In the genomic region with DNA sequence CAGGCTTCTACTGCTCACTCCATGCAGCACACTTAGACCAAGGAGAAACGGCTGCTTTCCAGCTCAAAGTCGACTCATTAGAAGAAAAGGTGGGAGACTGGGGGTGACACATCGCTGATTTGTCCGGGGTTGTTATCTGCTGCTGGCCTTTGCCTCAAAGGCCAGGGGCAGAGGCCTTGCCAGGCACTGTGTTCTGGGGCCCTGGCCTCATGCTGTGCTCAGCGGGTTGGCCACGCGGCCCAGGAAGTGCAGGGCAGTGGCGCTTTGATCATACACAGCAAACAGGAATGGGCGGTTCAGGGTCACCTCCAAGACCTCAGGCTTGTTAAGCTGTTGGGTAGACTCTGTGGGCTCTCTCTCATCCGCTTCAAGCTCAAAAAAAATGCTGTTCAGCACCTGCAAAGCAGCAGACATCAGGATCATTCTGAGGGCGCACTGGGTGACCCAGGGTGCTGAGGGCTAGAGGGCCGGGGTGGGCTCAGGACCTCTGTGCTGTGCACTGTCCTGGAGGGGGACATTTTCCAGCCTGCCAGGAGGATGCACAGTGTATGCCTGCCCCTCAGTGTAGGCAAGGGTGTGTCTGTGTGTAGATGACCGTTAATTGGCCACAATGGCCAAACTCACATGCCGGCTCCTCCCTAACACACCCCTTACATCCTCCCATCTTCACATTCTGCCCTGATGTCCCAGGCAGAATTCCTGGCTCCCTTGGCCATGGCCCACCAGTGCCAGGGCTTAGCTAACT, we compare ENCODE assay signal across 26 cellular contexts. TPM values are rescaled to one million over a fixed set of nuclear protein-coding genes. Genes with fewer than 3 reads are reported as not detected.
A peak's percentile ranks its signal among the peaks of the same experiment; 100 is the strongest.
DNase-seq lines count a peak whose midpoint lies in the region; ATAC-seq and TF ChIP-seq lines count a peak whose summit lies in the region.
"Had no signal": no experiment of that assay in that cellular context is flagged by ENCODE, and none has a peak within 500 bp of the region (broad histone marks: within the 10 kb centered on the region; RNA-seq: fewer than 3 reads in every experiment).

No MANE protein-coding gene starts in this region.

- no peak for TF ChIP-seq POLR2A in GM18505 (IDR thresholded peaks at IDR 0.05; ENCODE audit: borderline replicate concordance, extremely low read depth, insufficient read depth, insufficient read length)

- peak; percentile 19 for ATAC-seq in mucosa of descending colon
- ATAC-seq in upper lobe of right lung, result peak; percentile 20
- no peak for ATAC-seq in GM18870 (IDR thresholded peaks at IDR 0.05; ENCODE audit: unreplicated experiment)
- ATAC-seq in GM18505 (IDR thresholded peaks at IDR 0.05; ENCODE audit: unreplicated experiment), result no peak
- ATAC-seq: left colon had no signal

- intact Hi-C loops in mucosa of descending colon (cut with DNase I, micrococcal nuclease) (no loop called here), upper lobe of right lung (cut with DNase I) (no loop called here)

- H3K36me3 ChIP-seq in mucosa of descending colon (ENCODE audit: low read depth) (no peaks in the 10 kb centered on the region), upper lobe of right lung (no peaks in the 10 kb centered on the region)
- H3K36me3 ChIP-seq: BE2C, esophagus squamous epithelium, WERI-Rb-1 had no signal

- H3K4me1 ChIP-seq in mucosa of descending colon (ENCODE audit: low read depth) (peaks cover 10% of the 10 kb centered on the region), upper lobe of right lung (no peaks in the 10 kb centered on the region)
- H3K4me1 ChIP-seq: BE2C, esophagus squamous epithelium had no signal

- DNase-seq in DMS53 (lab: John Stamatoyannopoulos, UW) (peak; percentile 60), DMS53 treated with DMSO at 0.1 percent for 48 hours (lab: John Stamatoyannopoulos, UW; ENCODE audit: unreplicated experiment) (no peak), SW480 (ENCODE audit: low spot score) (peak; percentile 75), mucosa of descending colon (no peak), upper lobe of right lung (no peak)
- DNase-seq in stimulated activated CD4-positive, alpha-beta T cell treated with anti-CD3 and anti-CD28 coated beads, Interleukin-2, amount 100 ng/mL, for 24 hours, result no peak
- DNase-seq: activated CD4-positive, alpha-beta memory T cell treated with anti-CD3 and anti-CD28 coated beads for 36 hours; activated naive CD4-positive, alpha-beta T cell treated with anti-CD3 and anti-CD28 coated beads for 36 hours; activated T-cell treated with anti-CD3 and anti-CD28 coated beads for 4 hours; BE2C; esophagus squamous epithelium; left colon; NCI-H1930; NCI-H524; nucleus accumbens; SIG-M5; stimulated activated naive CD4-positive, alpha-beta T cell; trophoblast cell; WERI-Rb-1 had no signal

- H3K27me3 ChIP-seq in upper lobe of right lung, result no peaks in the 10 kb centered on the region
- H3K27me3 ChIP-seq: BE2C, right atrium auricular region had no signal

- no peak overlapping the region for H3K4me3 ChIP-seq in mucosa of descending colon
- H3K4me3 ChIP-seq in upper lobe of right lung, result no peak overlapping the region
- H3K4me3 ChIP-seq: esophagus squamous epithelium, right atrium auricular region had no signal

- H3K9me3 ChIP-seq in mucosa of descending colon, result no peaks in the 10 kb centered on the region
- no peaks in the 10 kb centered on the region for H3K9me3 ChIP-seq in upper lobe of right lung
- H3K9me3 ChIP-seq: BE2C, esophagus squamous epithelium, right atrium auricular region had no signal

- no peak overlapping the region for H3K27ac ChIP-seq in upper lobe of right lung
- H3K27ac ChIP-seq: 22Rv1, esophagus squamous epithelium, right atrium auricular region, WERI-Rb-1 had no signal

- TF ChIP-seq CTCF in mucosa of descending colon (IDR thresholded peaks at IDR 0.05) (no peak), upper lobe of right lung (IDR thresholded peaks at IDR 0.05) (no peak)

RNA-seq across cellular contexts. Expression of a gene that starts 10.8 kb away (rescaled TPM):
- total RNA-seq in mucosa of descending colon, result 1 to 10 TPM; 1.0 to 4.8 (median 1.1) TPM
- 1.8 TPM for total RNA-seq in upper lobe of right lung
- total RNA-seq: activated CD4-positive, alpha-beta memory T cell treated with anti-CD3 and anti-CD28 coated beads for 36 hours; activated naive CD4-positive, alpha-beta T cell treated with anti-CD3 and anti-CD28 coated beads for 36 hours; G401; glomerular endothelial cell; T-helper 1 cell treated with Interleukin-12 subunit alpha and Interleukin-12 subunit beta and Interleukin-4 antibody, amounts not matched to agents 30 ng/mL and 1 ng/mL, for 36 hours had no signal

RNA-seq across cellular contexts. Expression of a gene that starts 44.1 kb away (rescaled TPM):
- total RNA-seq in mucosa of descending colon (10 to 100 TPM; 11.4 to 30.8 (median 28.8) TPM), upper lobe of right lung (21.8 TPM)
- total RNA-seq: activated CD4-positive, alpha-beta memory T cell treated with anti-CD3 and anti-CD28 coated beads for 36 hours; activated naive CD4-positive, alpha-beta T cell treated with anti-CD3 and anti-CD28 coated beads for 36 hours; glomerular endothelial cell; right atrium auricular region; T-helper 1 cell treated with Interleukin-12 subunit alpha and Interleukin-12 subunit beta and Interleukin-4 antibody, amounts not matched to agents 30 ng/mL and 1 ng/mL, for 36 hours had no signal

Comparison
In these comparisons a context has a peak if more than half of its experiments do, and no peak if none do; other contexts are left out.
1. DNase-seq: peak in DMS53 (single experiment) and SW480 (single experiment); none in DMS53 treated with DMSO at 0.1 percent for 48 hours (single experiment), mucosa of descending colon (0 of 3), upper lobe of right lung (single experiment) and stimulated activated CD4-positive, alpha-beta T cell treated with anti-CD3 and anti-CD28 coated beads, Interleukin-2, amount 100 ng/mL, for 24 hours (0 of 2).
2. ATAC-seq: peak in mucosa of descending colon (single experiment) and upper lobe of right lung (single experiment); none in GM18870 (single experiment) and GM18505 (single experiment).